Comparison of ENCODE assay signal across 8 cellular contexts in genomic region chr22:37953437-37954179, GRCh38. TPM values are rescaled to one million over a fixed set of nuclear protein-coding genes. Genes with fewer than 3 reads are reported as not detected.
DNase-seq lines count a peak whose midpoint lies in the region; ATAC-seq and TF ChIP-seq lines count a peak whose summit lies in the region.

C22orf23 (minus strand) TSS chr22:37953601; CDS start chr22:37953149, 452 bp downstream.
POLR2F (plus strand) TSS chr22:37953699; CDS start chr22:37953788, 89 bp downstream.

- H3K36me3 Mint-ChIP-seq in chondrocyte (ENCODE audit: low read depth): peaks cover 16% of the 10 kb centered on the region

- H3K9me3 ChIP-seq in BE2C: no peaks in the 10 kb centered on the region

- H3K36me3 ChIP-seq in BE2C (peaks cover 18% of the 10 kb centered on the region), kidney epithelial cell (ENCODE audit: control insufficient read depth, insufficient read depth, low read length) (no peaks in the 10 kb centered on the region)

- H3K27me3 ChIP-seq in BE2C (no peaks in the 10 kb centered on the region), kidney epithelial cell (ENCODE audit: control insufficient read depth, insufficient read depth, low read length) (no peaks in the 10 kb centered on the region)

- H3K4me1 ChIP-seq in BE2C: no peaks in the 10 kb centered on the region

- H3K9me3 Mint-ChIP-seq in chondrocyte (ENCODE audit: low read depth): no peaks in the 10 kb centered on the region

- H3K4me3 ChIP-seq in BE2C (ENCODE audit: low read depth, low read length) (peak within 1 kb of the TSS; percentile 97), kidney epithelial cell (ENCODE audit: low read depth, low read length) (peak within 1 kb of the TSS; percentile 86)

- peak; percentile 97 for DNase-seq in BE2C
- peak; percentile 73 for DNase-seq in NCI-H510A (lab: John Stamatoyannopoulos, UW)
- DNase-seq in activated CD4-positive, alpha-beta T cell treated with anti-CD3 and anti-CD28 coated beads for 24 hours (ENCODE audit: low read depth in 2 of 2): peak; percentile 92 to 97
- peak; percentile 98 for DNase-seq in chondrocyte (ENCODE audit: low spot score)
- DNase-seq in kidney epithelial cell (ENCODE audit: low read depth): peak; percentile 82
- peak; percentile 97 for DNase-seq in stimulated activated CD4-positive, alpha-beta T cell treated with anti-CD3 and anti-CD28 coated beads, Interleukin-15, amount 100 ng/mL, for 24 hours

- peaks cover 33% of the 10 kb centered on the region for H3K4me1 Mint-ChIP-seq in chondrocyte (ENCODE audit: low read depth)

- peak within 1 kb of the TSS; percentile 98 for H3K4me3 Mint-ChIP-seq in chondrocyte (ENCODE audit: unreplicated experiment)

- peak; percentile 87 for TF ChIP-seq POLR2A in GM19193 (IDR thresholded peaks at IDR 0.05; ENCODE audit: extremely low read depth, insufficient read depth, insufficient read length)

- ATAC-seq in HG03432 (IDR thresholded peaks at IDR 0.05; ENCODE audit: unreplicated experiment): peak; percentile 81

- H3K27me3 Mint-ChIP-seq in chondrocyte (ENCODE audit: low read depth): no peaks in the 10 kb centered on the region

- peak within 1 kb of the TSS; percentile 95 for H3K27ac Mint-ChIP-seq in chondrocyte (ENCODE audit: unreplicated experiment)

- TF ChIP-seq CTCF in BE2C (IDR thresholded peaks at IDR 0.05; ENCODE audit: low read depth, low read length): no peak
- TF ChIP-seq CTCF in chondrocyte (IDR thresholded peaks at IDR 0.05): peak; percentile 33
- TF ChIP-seq CTCF in kidney epithelial cell (IDR thresholded peaks at IDR 0.05; ENCODE audit: insufficient read depth, low read length, poor library complexity, severe bottlenecking): no peak

RNA-seq across cellular contexts. Expression of gene C22orf23, which starts in this region (rescaled TPM):
- 7.9 TPM for polyA plus RNA-seq in BE2C (2012; ENCODE audit: insufficient read depth, insufficient read length, low read depth)
- not detected in 3 replicates for total RNA-seq in chondrocyte
- 0.75 TPM in 1 of 2 replicates, not detected in the other for total RNA-seq in kidney epithelial cell

RNA-seq across cellular contexts. Expression of gene POLR2F, which starts in this region (rescaled TPM):
- 288 TPM for polyA plus RNA-seq in BE2C (2012; ENCODE audit: insufficient read depth, insufficient read length, low read depth)
- total RNA-seq in chondrocyte (63.0 to 72.6 TPM (median 67.5 TPM) in 3 replicates), kidney epithelial cell (77.9 and 79.8 TPM in 2 replicates)

Comparison
In these comparisons a context has a peak if more than half of its experiments do, and no peak if none do; other contexts are left out.
1. Peak in every context shown above with its lines: DNase-seq, ATAC-seq and H3K4me3 ChIP-seq.